ENCODE assay signal across 10 cellular contexts in the genomic region with DNA sequence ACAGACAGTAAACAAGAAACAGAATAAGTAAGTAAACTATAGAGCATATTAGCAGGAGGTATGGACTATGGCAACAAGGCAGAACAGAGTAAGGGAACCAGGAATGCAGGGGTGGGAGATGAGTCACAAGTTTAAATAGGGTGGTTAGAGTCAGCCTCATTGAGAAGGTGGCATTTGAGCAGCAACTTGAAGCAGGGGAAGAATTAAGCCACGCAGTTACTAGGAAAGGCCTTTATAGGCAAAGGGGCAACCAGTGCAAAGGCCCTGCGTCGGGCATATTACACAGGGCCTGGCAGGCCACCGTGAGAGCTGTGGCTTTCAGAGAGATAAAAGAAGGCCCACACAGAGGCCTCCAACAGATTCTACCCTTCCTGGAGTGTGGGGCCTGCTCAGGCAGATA.
A peak's percentile ranks its signal among the peaks of the same experiment; 100 is the strongest.
DNase-seq lines count a peak whose midpoint lies in the region; ATAC-seq, FAIRE-seq and TF ChIP-seq lines count a peak whose summit lies in the region.
"Had no signal": no experiment of that assay in that cellular context is flagged by ENCODE, and none has a peak within 500 bp of the region (broad histone marks: within the 10 kb centered on the region; RNA-seq: fewer than 3 reads in every experiment).

No MANE protein-coding gene starts in this region.

- no peak for FAIRE-seq in H54 (lab: Jason Lieb, UNC)

- DNase-seq in A172 (ENCODE audit: low spot score) (peak; percentile 74), H54 (ENCODE audit: insufficient read length, low spot score) (peak; percentile 88), hepatocyte (ENCODE audit: low spot score) (no peak), Ammon's horn (ENCODE audit: low spot score) (no peak), NCI-H2227 (lab: John Stamatoyannopoulos, UW; ENCODE audit: unreplicated experiment) (no peak), nephron progenitor cell (no peak)
- DNase-seq in activated T-cell treated with anti-CD3 and anti-CD28 coated beads, Interleukin-2, amount 50 U/mL, for 72 hours: peak in 1 of 2 donors; percentile 42
- DNase-seq: DMS 273 treated with DMSO at 0.1 percent for 48 hours, NCI-H187 had no signal

- TF ChIP-seq CTCF in hepatocyte (IDR thresholded peaks at IDR 0.05; ENCODE audit: poor library complexity) (no peak), nephron progenitor cell (IDR thresholded peaks at IDR 0.05) (no peak)

- H3K9me2 ChIP-seq in hepatocyte (replicated peaks; ENCODE audit: insufficient read depth): no peaks in the 10 kb centered on the region

- H3K4me1 ChIP-seq in hepatocyte (ENCODE audit: insufficient read depth): peaks cover 16% of the 10 kb centered on the region

- H3K4me3 Mint-ChIP-seq in activated T-cell treated with anti-CD3 and anti-CD28 coated beads, Interleukin-2, amount 50 U/mL, for 72 hours: peak overlapping the region; percentile 65 to 81
- H3K4me3 Mint-ChIP-seq in nephron progenitor cell: no peak overlapping the region

- no peak overlapping the region for H3K4me2 ChIP-seq in hepatocyte

- H3K27ac ChIP-seq in hepatocyte: peak overlapping the region; percentile 12

- H4K20me1 ChIP-seq in hepatocyte (ENCODE audit: insufficient read depth, poor library complexity, severe bottlenecking): no peaks in the 10 kb centered on the region

- H3K27me3 Mint-ChIP-seq in activated T-cell treated with anti-CD3 and anti-CD28 coated beads, Interleukin-2, amount 50 U/mL, for 72 hours (ENCODE audit: low read depth): no peaks in the 10 kb centered on the region
- H3K27me3 Mint-ChIP-seq in nephron progenitor cell (ENCODE audit: low read depth, poor library complexity): peaks cover 12% of the 10 kb centered on the region

- no peaks in the 10 kb centered on the region for H3K9me3 Mint-ChIP-seq in activated T-cell treated with anti-CD3 and anti-CD28 coated beads, Interleukin-2, amount 50 U/mL, for 72 hours
- no peaks in the 10 kb centered on the region for H3K9me3 Mint-ChIP-seq in nephron progenitor cell

- WGBS in hepatocyte (ENCODE audit: low lambda C conversion rate, missing lambda C conversion rate): 79% methylated on average over 4 of the region's 4 CpGs

- H3K4me3 ChIP-seq in hepatocyte: no peak overlapping the region

- H3K27ac Mint-ChIP-seq in activated T-cell treated with anti-CD3 and anti-CD28 coated beads, Interleukin-2, amount 50 U/mL, for 72 hours: peak overlapping the region; percentile 82
- no peak overlapping the region for H3K27ac Mint-ChIP-seq in nephron progenitor cell

- peaks cover 98% of the 10 kb centered on the region for H3K4me1 Mint-ChIP-seq in activated T-cell treated with anti-CD3 and anti-CD28 coated beads, Interleukin-2, amount 50 U/mL, for 72 hours (ENCODE audit: low read depth)
- peaks cover 29% of the 10 kb centered on the region for H3K4me1 Mint-ChIP-seq in nephron progenitor cell

- TF ChIP-seq POLR2A in H54 (IDR thresholded peaks at IDR 0.05; ENCODE audit: low read depth, low read length): no peak

- peak; percentile 50 to 59 for ATAC-seq in activated T-cell treated with anti-CD3 and anti-CD28 coated beads, Interleukin-2, amount 50 U/mL, for 72 hours (replicated peaks in 1 of 2)
- no peak for ATAC-seq in GM18858 (IDR thresholded peaks at IDR 0.05; ENCODE audit: unreplicated experiment)

- no peaks in the 10 kb centered on the region for H3K27me3 ChIP-seq in hepatocyte

- H3K79me2 ChIP-seq in hepatocyte: no peaks in the 10 kb centered on the region

- no peaks in the 10 kb centered on the region for H3K36me3 ChIP-seq in hepatocyte (replicated peaks; ENCODE audit: insufficient read depth, low read depth)

- no peaks in the 10 kb centered on the region for H3K36me3 Mint-ChIP-seq in activated T-cell treated with anti-CD3 and anti-CD28 coated beads, Interleukin-2, amount 50 U/mL, for 72 hours (ENCODE audit: insufficient read depth in 2 of 2)
- no peaks in the 10 kb centered on the region for H3K36me3 Mint-ChIP-seq in nephron progenitor cell (ENCODE audit: low read depth)

- H3K9me3 ChIP-seq in hepatocyte (ENCODE audit: low read depth): no peaks in the 10 kb centered on the region

- no peak overlapping the region for H2AFZ ChIP-seq in hepatocyte

Comparison
In these comparisons a context has a peak if more than half of its experiments do, and no peak if none do; other contexts are left out.
1. DNase-seq: peak in A172 (single experiment) and H54 (single experiment); none in hepatocyte (single experiment), Ammon's horn (single experiment), NCI-H2227 (single experiment) and nephron progenitor cell (single experiment).